Comparison of ENCODE assay signal across 8 cellular contexts in the genomic region with DNA sequence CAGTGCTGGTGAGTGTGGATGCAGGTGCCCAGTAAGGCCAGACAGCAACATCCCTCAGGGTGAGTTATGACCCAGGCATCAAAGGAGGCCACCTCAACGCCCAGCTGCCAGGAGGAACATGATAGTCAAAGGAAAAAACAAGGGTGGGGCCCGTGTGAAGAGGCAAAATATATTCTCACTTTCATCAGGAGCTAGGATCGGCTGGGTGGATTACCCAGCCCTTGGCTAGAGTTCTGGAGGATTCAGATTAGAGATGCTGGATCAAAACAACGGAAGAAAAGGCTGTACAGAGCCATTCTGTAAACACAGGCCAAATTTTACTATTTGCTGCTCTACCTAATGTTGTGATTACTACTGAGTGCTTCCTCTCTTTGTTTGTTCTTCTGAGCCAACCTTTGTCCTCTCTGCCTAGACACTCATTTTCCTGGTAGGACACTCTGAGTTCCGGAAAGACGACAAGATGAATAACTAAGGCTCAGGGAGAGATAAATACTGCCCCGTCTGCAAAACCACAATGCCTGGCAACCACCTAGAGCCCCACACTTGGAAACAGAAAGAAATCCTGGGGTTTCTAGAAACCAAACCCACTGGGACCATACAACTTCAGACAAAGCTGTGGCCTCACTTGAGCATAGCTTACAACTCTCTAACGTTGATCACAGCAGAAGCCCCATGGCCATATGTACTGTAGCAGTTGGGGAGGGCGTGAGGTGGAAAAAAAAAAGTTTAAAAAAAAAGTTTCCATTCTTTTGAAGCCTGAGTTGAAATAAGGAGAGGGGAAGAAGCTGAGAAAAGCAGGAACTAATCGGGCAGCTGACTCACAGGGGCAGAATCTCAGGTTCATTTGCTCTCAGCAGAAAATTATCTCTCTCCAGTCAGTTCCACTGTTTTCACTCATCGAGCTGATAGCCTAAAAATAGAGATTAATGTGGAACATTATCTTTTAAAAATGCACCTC. TPM values are rescaled to one million over a fixed set of nuclear protein-coding genes. Genes with fewer than 3 reads are reported as not detected.
DNase-seq lines count a peak whose midpoint lies in the region; ATAC-seq and TF ChIP-seq lines count a peak whose summit lies in the region.

No MANE protein-coding gene starts in this region.

- peak overlapping the region; percentile 45 for H3K4me3 Mint-ChIP-seq in T-helper 2 cell treated with Interferon-gamma antibody and Interleukin-4, amounts not matched to agents 5 μg/mL and 100 μg/mL, for 36 hours
- H3K4me3 Mint-ChIP-seq in T-helper 17 cell: no peak overlapping the region

- H3K27ac ChIP-seq in HL-60 (replicated peaks): peak overlapping the region; percentile 59
- H3K27ac ChIP-seq in skeletal muscle tissue (ENCODE audit: low read depth, low read length): peak overlapping the region; percentile 56

- H3K36me3 Mint-ChIP-seq in T-helper 2 cell treated with Interferon-gamma antibody and Interleukin-4, amounts not matched to agents 5 μg/mL and 100 μg/mL, for 36 hours (ENCODE audit: low read depth): no peaks in the 10 kb centered on the region
- H3K36me3 Mint-ChIP-seq in T-helper 17 cell (ENCODE audit: low read depth): no peaks in the 10 kb centered on the region

- H3K27me3 ChIP-seq in HL-60 (ENCODE audit: insufficient read depth, poor library complexity, severe bottlenecking) (no peaks in the 10 kb centered on the region), skeletal muscle tissue (ENCODE audit: control insufficient read depth in 3 of 3, insufficient read depth in 3 of 3, low read length in 3 of 3) (no peaks in the 10 kb centered on the region)

- TF ChIP-seq CTCF in HL-60 (IDR thresholded peaks at IDR 0.05; ENCODE audit: insufficient read depth, low read length): no peak
- TF ChIP-seq CTCF in fibroblast of the aortic adventitia (IDR thresholded peaks at IDR 0.05; ENCODE audit: insufficient read depth, low read length): no peak

- no peaks in the 10 kb centered on the region for H3K9me3 ChIP-seq in T-helper 17 cell (ENCODE audit: control insufficient read depth, low read length, poor library complexity, severe bottlenecking)
- no peaks in the 10 kb centered on the region for H3K9me3 ChIP-seq in skeletal muscle tissue (ENCODE audit: control insufficient read depth in 3 of 3, low read length in 3 of 3)

- H3K36me3 ChIP-seq in skeletal muscle tissue (ENCODE audit: control insufficient read depth in 3 of 3, insufficient read depth in 3 of 3, low read length in 3 of 3): no peaks in the 10 kb centered on the region

- intact Hi-C loops in head of caudate nucleus (cut with DNase I): no loop called here

- peaks cover 45% of the 10 kb centered on the region for H3K4me1 Mint-ChIP-seq in T-helper 2 cell treated with Interferon-gamma antibody and Interleukin-4, amounts not matched to agents 5 μg/mL and 100 μg/mL, for 36 hours (ENCODE audit: low read depth)
- H3K4me1 Mint-ChIP-seq in T-helper 17 cell: peaks cover 14% of the 10 kb centered on the region

- H3K4me3 ChIP-seq in HL-60 (replicated peaks; ENCODE audit: insufficient read depth, low read length) (no peak overlapping the region), fibroblast of the aortic adventitia (ENCODE audit: low read depth, low read length) (no peak overlapping the region), skeletal muscle tissue (ENCODE audit: low read length in 3 of 3) (no peak overlapping the region)

- peak overlapping the region; percentile 68 for H3K27ac Mint-ChIP-seq in T-helper 2 cell treated with Interferon-gamma antibody and Interleukin-4, amounts not matched to agents 5 μg/mL and 100 μg/mL, for 36 hours
- H3K27ac Mint-ChIP-seq in T-helper 17 cell: peak overlapping the region; percentile 62

- peak overlapping the region in 1 of 3 donors; percentile 8 for H3K9ac ChIP-seq in skeletal muscle tissue (ENCODE audit: low read depth in 1 of 3, low read length in 3 of 3)

- H3K4me1 ChIP-seq in skeletal muscle tissue (ENCODE audit: control insufficient read depth in 3 of 3, insufficient read depth in 3 of 3, low read length in 3 of 3): no peaks in the 10 kb centered on the region

- H3K27me3 Mint-ChIP-seq in T-helper 2 cell treated with Interferon-gamma antibody and Interleukin-4, amounts not matched to agents 5 μg/mL and 100 μg/mL, for 36 hours (ENCODE audit: low read depth): no peaks in the 10 kb centered on the region
- no peaks in the 10 kb centered on the region for H3K27me3 Mint-ChIP-seq in T-helper 17 cell

- DNase-seq in T-helper 2 cell treated with Interferon-gamma antibody and Interleukin-4, amounts not matched to agents 5 μg/mL and 100 μg/mL, for 36 hours (ENCODE audit: low spot score): peak; percentile 42
- DNase-seq in T-helper 2 cell: no peak
- peak in 1 of 2 experiments; percentile 67 for DNase-seq in HL-60 (ENCODE audit: low read depth in 1 of 2, low spot score in 1 of 2)
- DNase-seq in T-helper 17 cell: no peak
- peak; percentile 53 for DNase-seq in fibroblast of the aortic adventitia (ENCODE audit: low read depth)
- DNase-seq in head of caudate nucleus: no peak
- DNase-seq in middle frontal gyrus (ENCODE audit: extremely low spot score, low spot score): no peak

- ATAC-seq in T-helper 17 cell: peak; percentile 36

- no peaks in the 10 kb centered on the region for H3K9me3 Mint-ChIP-seq in T-helper 2 cell treated with Interferon-gamma antibody and Interleukin-4, amounts not matched to agents 5 μg/mL and 100 μg/mL, for 36 hours

RNA-seq across cellular contexts. Expression of a gene that starts 17.8 kb away (rescaled TPM):
- total RNA-seq in T-helper 17 cell: 100 to 1,000 TPM; 111 to 139 TPM
- 2.6 and 18.2 TPM in 2 replicates for total RNA-seq in fibroblast of the aortic adventitia (ENCODE audit: low replicate concordance)
- total RNA-seq in skeletal muscle tissue: 13.0 TPM

Comparison
In these comparisons a context has a peak if more than half of its experiments do, and no peak if none do; other contexts are left out.
1. DNase-seq: peak in T-helper 2 cell treated with Interferon-gamma antibody and Interleukin-4, amounts not matched to agents 5 μg/mL and 100 μg/mL, for 36 hours (single experiment) and fibroblast of the aortic adventitia (single experiment); none in T-helper 2 cell (0 of 5), T-helper 17 cell (0 of 3), head of caudate nucleus (0 of 42) and middle frontal gyrus (single experiment).